In the genomic region with DNA sequence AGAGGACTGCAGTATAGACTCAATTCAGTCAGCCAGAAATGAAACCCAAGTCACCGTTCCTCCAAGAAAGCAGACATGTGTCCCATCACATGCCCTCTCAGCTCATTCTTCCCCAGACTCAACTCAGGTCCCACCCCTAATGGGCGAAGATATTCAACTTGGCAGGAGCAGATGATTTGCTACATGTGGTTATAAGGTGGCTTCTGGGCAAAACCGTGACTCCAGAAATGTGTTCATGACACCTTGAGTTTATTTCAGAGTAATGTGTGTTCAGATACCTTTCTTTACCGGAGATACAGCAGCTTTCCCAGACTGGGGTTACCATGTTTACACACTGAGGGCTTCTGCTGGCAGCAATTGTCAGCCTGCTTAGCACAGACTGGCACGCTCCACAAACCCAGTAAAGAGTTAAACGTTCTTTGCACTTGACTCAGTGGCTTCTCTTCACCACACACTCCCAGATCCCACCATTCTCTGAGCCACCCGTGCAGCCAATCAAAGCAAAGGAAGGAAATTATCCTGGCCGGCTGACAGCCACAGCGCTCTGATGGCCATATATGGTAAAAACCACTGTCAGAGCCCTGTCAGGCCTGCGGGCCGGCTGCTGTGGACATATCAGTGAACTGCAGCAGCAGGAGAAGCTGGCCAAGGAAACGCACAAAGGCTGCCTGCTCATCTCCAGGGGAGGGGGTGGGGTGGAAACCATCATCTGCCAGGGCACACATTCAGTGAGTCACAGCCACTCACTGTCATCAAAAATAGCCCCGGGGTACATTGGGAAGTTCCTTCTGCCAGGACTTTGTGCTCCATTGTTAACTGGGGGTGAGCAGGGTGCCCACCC, we compare ENCODE assay signal across 8 cellular contexts. TPM values are rescaled to one million over a fixed set of nuclear protein-coding genes. Genes with fewer than 3 reads are reported as not detected.
DNase-seq lines count a peak whose midpoint lies in the region; TF ChIP-seq lines count a peak whose summit lies in the region.

No MANE protein-coding gene starts in this region.

- peak overlapping the region; percentile 78 for H3K18ac ChIP-seq in neuronal stem cell (ENCODE audit: low read length)

- H3K9me2 ChIP-seq in MM.1S (replicated peaks; ENCODE audit: insufficient read depth, low read length): no peaks in the 10 kb centered on the region

- H4K91ac ChIP-seq in neuronal stem cell (ENCODE audit: low read depth, low read length, poor library complexity): no peak overlapping the region

- H4K20me1 ChIP-seq in MM.1S (ENCODE audit: insufficient read depth, low read length): no peaks in the 10 kb centered on the region

- no peak overlapping the region for H4K8ac ChIP-seq in neuronal stem cell (ENCODE audit: low read depth, low read length)

- peak overlapping the region; percentile 12; the same call in 1 of the 2 replicates for H3K9ac ChIP-seq in ES-I3 (ENCODE audit: low read depth, low read length)
- H3K9ac ChIP-seq in MM.1S (ENCODE audit: low read length): peak overlapping the region; percentile 72
- no peak overlapping the region for H3K9ac ChIP-seq in neuronal stem cell (ENCODE audit: low read depth, low read length, poor library complexity)

- peaks cover 47% of the 10 kb centered on the region for H3F3A ChIP-seq in MM.1S (ENCODE audit: insufficient read depth, low read length)

- no peak overlapping the region for H2BK5ac ChIP-seq in neuronal stem cell (ENCODE audit: low read length)

- peak; percentile 45 for TF ChIP-seq CTCF in MM.1S (IDR thresholded peaks at IDR 0.05; ENCODE audit: low read length)

- peaks cover 88% of the 10 kb centered on the region for H3K79me2 ChIP-seq in MM.1S (ENCODE audit: low read length)

- DNase-seq in H7 (peak; percentile 51), MM.1S (peak; percentile 93), SIG-M5 treated with dmso at 0.1 percent for 504 hours (lab: John Stamatoyannopoulos, UW; ENCODE audit: unreplicated experiment) (peak; percentile 93), foreskin melanocyte (peak; percentile 100), neuronal stem cell (ENCODE audit: low spot score) (peak; percentile 76), substantia nigra (lab: John Stamatoyannopoulos, UW) (peak in 48 of 49 donors; percentile 68 to 99 (median 93))
- peak; percentile 18 to 43 (median 20) for DNase-seq in activated naive CD4-positive, alpha-beta T cell (lab: John Stamatoyannopoulos, UW)

- H2AFZ ChIP-seq in MM.1S (ENCODE audit: low read length) (peak overlapping the region; percentile 21; the same call in 1 of the 2 replicates), neuronal stem cell (ENCODE audit: low read length) (peak overlapping the region; percentile 18)

- no peak overlapping the region for H2BK12ac ChIP-seq in neuronal stem cell (ENCODE audit: low read length)

- H3K36me3 ChIP-seq in ES-I3 (ENCODE audit: insufficient read depth, low read length) (peaks cover 3% of the 10 kb centered on the region; the same call in 1 of the 2 replicates), H7 (replicated peaks; ENCODE audit: control insufficient read depth, insufficient read depth, low read length) (peaks cover 3% of the 10 kb centered on the region; the same call in 1 of the 2 replicates), MM.1S (replicated peaks; ENCODE audit: insufficient read depth, low read length) (0 out of 2 replicates have a peak, but pooled peaks cover 6% of the 10 kb centered on the region), neuronal stem cell (replicated peaks in 1 of 2; ENCODE audit: control insufficient read depth in 2 of 2, insufficient read depth in 2 of 2, low read length in 2 of 2) (peaks cover 4 to 47% of the 10 kb centered on the region in 2 donors)

- H3K4me3 ChIP-seq in H7 (ENCODE audit: insufficient read depth, low read depth, low read length) (no peak overlapping the region), MM.1S (ENCODE audit: low read length) (peak overlapping the region; percentile 55), neuronal stem cell (ENCODE audit: low read length in 2 of 2) (peak overlapping the region in 1 of 2 donors; percentile 14)

- H2AK5ac ChIP-seq in neuronal stem cell (ENCODE audit: low read depth, low read length): peak overlapping the region; percentile 30

- peaks cover 4% of the 10 kb centered on the region for H3K79me1 ChIP-seq in neuronal stem cell (ENCODE audit: low read depth, low read length)

- no peak overlapping the region for H3K14ac ChIP-seq in neuronal stem cell (ENCODE audit: low read length)

- H3K27ac ChIP-seq in MM.1S (ENCODE audit: low read length): peak overlapping the region; percentile 94
- peak overlapping the region; percentile 52 for H3K27ac ChIP-seq in neuronal stem cell (replicated peaks; ENCODE audit: low read length)
- H3K27ac ChIP-seq in substantia nigra (ENCODE audit: low read depth, low read length, poor library complexity, severe bottlenecking): peak overlapping the region; percentile 97

- no peak overlapping the region for H2BK15ac ChIP-seq in neuronal stem cell (ENCODE audit: low read length)

- H3K9me3 ChIP-seq in ES-I3 (ENCODE audit: control insufficient read depth, insufficient read depth, low read length): no peaks in the 10 kb centered on the region
- H3K9me3 ChIP-seq in MM.1S (replicated peaks; ENCODE audit: insufficient read depth, low read length): no peaks in the 10 kb centered on the region
- peaks cover 0 to 7% of the 10 kb centered on the region in 2 donors for H3K9me3 ChIP-seq in neuronal stem cell (replicated peaks in 1 of 2; ENCODE audit: control insufficient read depth in 2 of 2, insufficient read depth in 1 of 2, low read depth in 1 of 2, low read length in 2 of 2)

- no peak overlapping the region for H3K4ac ChIP-seq in neuronal stem cell (ENCODE audit: low read length)

- H3K27me3 ChIP-seq in H7 (ENCODE audit: control insufficient read depth, insufficient read depth, low read length) (no peaks in the 10 kb centered on the region), MM.1S (replicated peaks; ENCODE audit: insufficient read depth, low read length) (no peaks in the 10 kb centered on the region), neuronal stem cell (ENCODE audit: control insufficient read depth in 3 of 3, insufficient read depth in 3 of 3, low read depth in 1 of 3, low read length in 3 of 3) (no peaks in the 10 kb centered on the region)

- H2BK120ac ChIP-seq in neuronal stem cell (ENCODE audit: low read depth, low read length): no peak overlapping the region

- H3K4me2 ChIP-seq in MM.1S (ENCODE audit: low read depth, low read length) (peak overlapping the region; percentile 95), neuronal stem cell (ENCODE audit: insufficient read depth, low read length, poor library complexity, severe bottlenecking) (peak overlapping the region; percentile 44)

- no CpG with 5 or more reads among the region's 13 CpGs for WGBS in neuronal stem cell (ENCODE audit: extremely low coverage in 2 of 2, insufficient read length in 2 of 2, insufficient replicate concordance in 1 of 2), 2 donors

- H3K4me1 ChIP-seq in ES-I3 (ENCODE audit: insufficient read depth, low read length) (peaks cover 36% of the 10 kb centered on the region), MM.1S (ENCODE audit: low read length) (peaks cover 60% of the 10 kb centered on the region), neuronal stem cell (ENCODE audit: control insufficient read depth in 2 of 2, insufficient read depth in 1 of 2, low read depth in 1 of 2, low read length in 2 of 2) (peaks cover 19 to 37% of the 10 kb centered on the region in 2 donors)

- H3K23ac ChIP-seq in neuronal stem cell (ENCODE audit: low read depth, low read length, poor library complexity): no peak overlapping the region

RNA-seq across cellular contexts. Expression of a gene that starts 39.9 kb away (rescaled TPM):
- total RNA-seq in H7 (2014; rRNA removed; shearing (Covaris generic)): 52.2 and 55.5 TPM in 2 replicates
- 120 TPM for polyA plus RNA-seq in neuronal stem cell (2013, experiment 1 of 2)
- 118 TPM for polyA plus RNA-seq in neuronal stem cell (2013, experiment 2 of 2)

RNA-seq across cellular contexts. Expression of a gene that starts 57.7 kb away (rescaled TPM):
- total RNA-seq in H7 (2014; rRNA removed; shearing (Covaris generic)): 0.10 and 0.15 TPM in 2 replicates
- 0.11 TPM for polyA plus RNA-seq in neuronal stem cell (2013, experiment 1 of 2)
- polyA plus RNA-seq in neuronal stem cell (2013, experiment 2 of 2): 0.15 TPM

Comparison
In these comparisons a context has a peak if more than half of its experiments do, and no peak if none do; other contexts are left out.
1. DNase-seq: peak in every context shown above with its lines; median percentile 100 in foreskin melanocyte; 93 in MM.1S; 93 in SIG-M5 treated with dmso at 0.1 percent for 504 hours; 93 in substantia nigra; 76 in neuronal stem cell; 51 in H7; 20 in activated naive CD4-positive, alpha-beta T cell.